ENCODE assay signal across 1 cellular context in the genomic region with DNA sequence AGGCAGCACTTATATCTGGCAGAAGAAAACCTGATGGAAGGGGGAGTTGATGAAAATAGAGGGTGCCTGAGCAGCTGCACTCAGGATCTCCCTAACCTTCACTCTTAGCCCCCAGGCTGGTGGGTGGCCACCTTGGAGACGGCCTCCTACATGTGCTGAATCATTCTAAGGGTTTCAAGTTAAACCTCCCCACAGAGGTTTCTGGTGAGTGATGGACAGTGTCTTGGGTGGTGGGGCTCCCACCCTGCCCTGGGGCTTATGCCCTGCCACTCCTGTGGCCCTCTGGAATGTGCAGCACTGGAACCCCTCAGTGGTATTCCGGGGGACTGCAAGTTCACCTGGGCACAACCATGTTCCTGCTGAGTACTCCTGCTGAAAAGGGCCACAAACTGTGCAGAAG.
TF ChIP-seq lines count a peak whose summit lies in the region.

No MANE protein-coding gene starts in this region.

TF ChIP-seq in H1, 55 proteins besides CTCF, POLR2A, EP300 and RAD21:
- TF ChIP-seq PHF8 (conservative IDR thresholded peaks at IDR 0.05; ENCODE audit: low read depth, low read length) (no peak), SIN3A (conservative IDR thresholded peaks at IDR 0.05 in 1 of 2, IDR thresholded peaks at IDR 0.05 in 1 of 2; ENCODE audit: low read depth in 1 of 2, low read length in 2 of 2) (no peak), JUND (IDR thresholded peaks at IDR 0.05; ENCODE audit: low read length) (no peak), ZNF274 (IDR thresholded peaks at IDR 0.05; ENCODE audit: borderline replicate concordance, extremely low read depth, low read length) (no peak), MAFK (IDR thresholded peaks at IDR 0.05; ENCODE audit: low read depth, low read length) (no peak), TAF7 (optimal IDR thresholded peaks at IDR 0.05; ENCODE audit: borderline replicate concordance, low read depth, low read length) (no peak), SAP30 (IDR thresholded peaks at IDR 0.05; ENCODE audit: insufficient read depth, insufficient replicate concordance, low read length) (no peak), TBP (IDR thresholded peaks at IDR 0.05; ENCODE audit: low read depth, low read length) (no peak), CEBPB (IDR thresholded peaks at IDR 0.05; ENCODE audit: low read depth, low read length) (no peak), SP4 (IDR thresholded peaks at IDR 0.05; ENCODE audit: low read length) (no peak), TAF1 (IDR thresholded peaks at IDR 0.05; ENCODE audit: low read depth, low read length) (no peak), CHD2 (IDR thresholded peaks at IDR 0.05; ENCODE audit: low read length) (no peak), BACH1 (IDR thresholded peaks at IDR 0.05; ENCODE audit: low read length) (no peak), CBX5 (IDR thresholded peaks at IDR 0.05; ENCODE audit: low read depth, low read length) (no peak), YY1 (IDR thresholded peaks at IDR 0.05; ENCODE audit: low read depth, low read length) (no peak), HDAC6 (IDR thresholded peaks at IDR 0.05; ENCODE audit: low read depth, low read length) (no peak), TCF12 (IDR thresholded peaks at IDR 0.05; ENCODE audit: low read depth, low read length) (no peak)
- TF ChIP-seq, protein P1, sequence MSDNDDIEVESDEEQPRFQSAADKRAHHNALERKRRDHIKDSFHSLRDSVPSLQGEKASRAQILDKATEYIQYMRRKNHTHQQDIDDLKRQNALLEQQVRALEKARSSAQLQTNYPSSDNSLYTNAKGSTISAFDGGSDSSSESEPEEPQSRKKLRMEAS (IDR thresholded peaks at IDR 0.05): no peak
- TF ChIP-seq, protein P2, sequence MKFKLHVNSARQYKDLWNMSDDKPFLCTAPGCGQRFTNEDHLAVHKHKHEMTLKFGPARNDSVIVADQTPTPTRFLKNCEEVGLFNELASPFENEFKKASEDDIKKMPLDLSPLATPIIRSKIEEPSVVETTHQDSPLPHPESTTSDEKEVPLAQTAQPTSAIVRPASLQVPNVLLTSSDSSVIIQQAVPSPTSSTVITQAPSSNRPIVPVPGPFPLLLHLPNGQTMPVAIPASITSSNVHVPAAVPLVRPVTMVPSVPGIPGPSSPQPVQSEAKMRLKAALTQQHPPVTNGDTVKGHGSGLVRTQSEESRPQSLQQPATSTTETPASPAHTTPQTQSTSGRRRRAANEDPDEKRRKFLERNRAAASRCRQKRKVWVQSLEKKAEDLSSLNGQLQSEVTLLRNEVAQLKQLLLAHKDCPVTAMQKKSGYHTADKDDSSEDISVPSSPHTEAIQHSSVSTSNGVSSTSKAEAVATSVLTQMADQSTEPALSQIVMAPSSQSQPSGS (IDR thresholded peaks at IDR 0.05; ENCODE audit: low read length): no peak
